In genomic region chr5:180353226-180353962, GRCh38 we compare ENCODE assay signal across 8 cellular contexts. TPM values are rescaled to one million over a fixed set of nuclear protein-coding genes. Genes with fewer than 3 reads are reported as not detected.
DNase-seq lines count a peak whose midpoint lies in the region; ATAC-seq lines count a peak whose summit lies in the region.

GFPT2 (minus strand) TSS chr5:180353336; CDS start chr5:180353217, 119 bp downstream.

- H2AK5ac ChIP-seq in trophoblast cell (ENCODE audit: low read length): no peak within 1 kb of the TSS

- intact Hi-C loops in cardiac septum (cut with DNase I): no loop called here

- peak within 1 kb of the TSS; percentile 89 for H3K4me3 ChIP-seq in adipocyte (ENCODE audit: low read length)
- peak within 1 kb of the TSS; percentile 73 for H3K4me3 ChIP-seq in trophoblast cell (ENCODE audit: low read depth, low read length)
- H3K4me3 ChIP-seq in thymus (ENCODE audit: low read length): peak within 1 kb of the TSS; percentile 62

- H3K14ac ChIP-seq in trophoblast cell (ENCODE audit: low read length): no peak within 1 kb of the TSS

- H3K27ac ChIP-seq in trophoblast cell (ENCODE audit: low read depth, low read length): no peak within 1 kb of the TSS
- no peak within 1 kb of the TSS for H3K27ac ChIP-seq in thymus (ENCODE audit: low read depth)

- H2BK120ac ChIP-seq in trophoblast cell (ENCODE audit: insufficient read depth, low read length, poor library complexity): no peak within 1 kb of the TSS

- H2BK5ac ChIP-seq in trophoblast cell (ENCODE audit: low read depth, low read length, poor library complexity): no peak within 1 kb of the TSS

- H3K18ac ChIP-seq in trophoblast cell (ENCODE audit: low read length): no peak within 1 kb of the TSS

- H2BK12ac ChIP-seq in trophoblast cell (ENCODE audit: low read length): no peak within 1 kb of the TSS

- no peak within 1 kb of the TSS for H4K12ac ChIP-seq in trophoblast cell (ENCODE audit: low read depth, low read length)

- no CpG with 5 or more reads among the region's 78 CpGs for WGBS in trophoblast cell (ENCODE audit: extremely low coverage, insufficient coverage, insufficient read length)
- 1% methylated on average over 78 of the region's 78 CpGs for WGBS in thymus

- H3K9ac ChIP-seq in adipocyte (ENCODE audit: low read length): peak within 1 kb of the TSS; percentile 89
- H3K9ac ChIP-seq in trophoblast cell (ENCODE audit: low read length): peak within 1 kb of the TSS; percentile 28

- no peak within 1 kb of the TSS for H4K91ac ChIP-seq in trophoblast cell (ENCODE audit: low read depth, low read length)

- peak; percentile 80 for ATAC-seq in GM19395 (IDR thresholded peaks at IDR 0.05; ENCODE audit: unreplicated experiment)

- DNase-seq in AG08396 (ENCODE audit: low spot score) (peak; percentile 99), HT1080 (ENCODE audit: low read depth) (peak; percentile 78), T-helper 1 cell (peak; percentile 55 to 70 (median 55)), adipocyte (ENCODE audit: low read depth) (peak; percentile 95), cardiac septum (ENCODE audit: low spot score) (peak; percentile 78), trophoblast cell (peak; percentile 48 to 74)

- H3K36me3 ChIP-seq in adipocyte (ENCODE audit: control insufficient read depth, insufficient read depth, low read length, severe bottlenecking): no peaks in the 10 kb centered on the region
- no peaks in the 10 kb centered on the region for H3K36me3 ChIP-seq in trophoblast cell (ENCODE audit: control insufficient read depth in 1 of 2, insufficient read depth in 2 of 2, low read length in 2 of 2)
- no peaks in the 10 kb centered on the region for H3K36me3 ChIP-seq in thymus (ENCODE audit: control insufficient read depth, insufficient read depth)

- no peak within 1 kb of the TSS for H3K4ac ChIP-seq in trophoblast cell (ENCODE audit: low read depth, low read length)

- peak within 1 kb of the TSS; percentile 96 for H3K4me2 ChIP-seq in trophoblast cell (ENCODE audit: low read length)

- H3K23ac ChIP-seq in trophoblast cell (ENCODE audit: low read length): no peak within 1 kb of the TSS

- H2AFZ ChIP-seq in trophoblast cell (ENCODE audit: insufficient read depth, low read length, poor library complexity): peak within 1 kb of the TSS; percentile 84

- H3K27me3 ChIP-seq in adipocyte (replicated peaks; ENCODE audit: control insufficient read depth, insufficient read depth, low read length) (peaks cover 9% of the 10 kb centered on the region), trophoblast cell (ENCODE audit: insufficient read depth, low read length) (peaks cover 25% of the 10 kb centered on the region), thymus (ENCODE audit: control insufficient read depth, insufficient read depth) (peaks cover 49% of the 10 kb centered on the region)

- no peaks in the 10 kb centered on the region for H3K79me1 ChIP-seq in trophoblast cell (ENCODE audit: low read length)

- H4K8ac ChIP-seq in trophoblast cell (ENCODE audit: low read depth, low read length): peak within 1 kb of the TSS; percentile 14

- no peaks in the 10 kb centered on the region for H3K79me2 ChIP-seq in trophoblast cell (ENCODE audit: control insufficient read depth, insufficient read depth, low read length, poor library complexity)

- no peaks in the 10 kb centered on the region for H3K9me3 ChIP-seq in adipocyte (ENCODE audit: control insufficient read depth, low read length)
- H3K9me3 ChIP-seq in trophoblast cell (ENCODE audit: insufficient read depth, low read depth, low read length): peaks cover 7% of the 10 kb centered on the region
- no peaks in the 10 kb centered on the region for H3K9me3 ChIP-seq in thymus (ENCODE audit: control insufficient read depth)

- peaks cover 25% of the 10 kb centered on the region for H3K4me1 ChIP-seq in adipocyte (ENCODE audit: control insufficient read depth, insufficient read depth, low read length)
- H3K4me1 ChIP-seq in trophoblast cell (ENCODE audit: control insufficient read depth in 1 of 2, insufficient read depth in 2 of 2, low read length in 2 of 2): peaks cover 13% of the 10 kb centered on the region in 2 experiments
- H3K4me1 ChIP-seq in thymus (ENCODE audit: control insufficient read depth, insufficient read depth, low read length): peaks cover 9% of the 10 kb centered on the region

RNA-seq across cellular contexts. Expression of gene GFPT2, which starts in this region (rescaled TPM):
- 105 and 112 TPM in 2 replicates for total RNA-seq in HT1080 (2014; rRNA removed; shearing (Covaris generic))
- 116 and 129 TPM in 2 replicates for polyA plus RNA-seq in HT1080 (2015; cell fraction: cytosol; rRNA removed)
- polyA plus RNA-seq in HT1080 (2015; cell fraction: nucleus; rRNA removed): 246 and 275 TPM in 2 replicates
- total RNA-seq in cardiac septum: 12.9 TPM
- 7.6 and 8.2 TPM in 2 replicates for polyA plus RNA-seq in trophoblast cell (2013)
- 3.1 TPM for polyA plus RNA-seq in thymus
